9 cellular contexts compared by ENCODE assay signal in genomic region chr12:65656904-65657351, GRCh38.
DNase-seq lines count a peak whose midpoint lies in the region; ATAC-seq lines count a peak whose summit lies in the region.
"Had no signal": no experiment of that assay in that cellular context is flagged by ENCODE, and none has a peak within 500 bp of the region (broad histone marks: within the 10 kb centered on the region; RNA-seq: fewer than 3 reads in every experiment).

No MANE protein-coding gene starts in this region.

- H3K27me3 ChIP-seq in H7 (ENCODE audit: control insufficient read depth, insufficient read depth, low read length): no peaks in the 10 kb centered on the region
- H3K27me3 ChIP-seq: ovary, transverse colon had no signal

- peak overlapping the region; percentile 63 for H3K4me3 Mint-ChIP-seq in natural killer cell treated with Interleukin-12 subunit alpha and Interleukin-12 subunit beta and Interleukin-15 and Interleukin-18, amount 100 ng/mL, for 72 hours

- H3K27me3 Mint-ChIP-seq in natural killer cell treated with Interleukin-12 subunit alpha and Interleukin-12 subunit beta and Interleukin-15 and Interleukin-18, amount 100 ng/mL, for 72 hours: peaks cover 20 to 29% of the 10 kb centered on the region in 2 donors

- H3K4me1 Mint-ChIP-seq in natural killer cell treated with Interleukin-12 subunit alpha and Interleukin-12 subunit beta and Interleukin-15 and Interleukin-18, amount 100 ng/mL, for 72 hours (ENCODE audit: low read depth in 2 of 2): peaks cover 27 to 31% of the 10 kb centered on the region in 2 donors

- H3K36me3 Mint-ChIP-seq in natural killer cell treated with Interleukin-12 subunit alpha and Interleukin-12 subunit beta and Interleukin-15 and Interleukin-18, amount 100 ng/mL, for 72 hours: peaks cover 8% of the 10 kb centered on the region

- DNase-seq in GM03348 (ENCODE audit: low spot score) (peak; percentile 80), LoVo (ENCODE audit: low spot score) (peak; percentile 84), amniotic epithelial cell (ENCODE audit: low read depth) (peak; percentile 91), H7 (no peak)
- DNase-seq in natural killer cell treated with Interleukin-12 subunit alpha and Interleukin-12 subunit beta and Interleukin-15 and Interleukin-18, amount 100 ng/mL, for 72 hours (ENCODE audit: low spot score): no peak
- DNase-seq: ovary, transverse colon had no signal

- no peaks in the 10 kb centered on the region for H3K36me3 ChIP-seq in H7 (replicated peaks; ENCODE audit: control insufficient read depth, insufficient read depth, low read length)
- H3K36me3 ChIP-seq: ovary, transverse colon had no signal

- H3K27ac Mint-ChIP-seq in natural killer cell treated with Interleukin-12 subunit alpha and Interleukin-12 subunit beta and Interleukin-15 and Interleukin-18, amount 100 ng/mL, for 72 hours: peak overlapping the region; percentile 90 to 97

- ATAC-seq in natural killer cell treated with Interleukin-12 subunit alpha and Interleukin-12 subunit beta and Interleukin-15 and Interleukin-18, amount 100 ng/mL, for 72 hours: peak; percentile 89 to 92
- no peak for ATAC-seq in GM21515 (IDR thresholded peaks at IDR 0.05; ENCODE audit: unreplicated experiment)
- no peak for ATAC-seq in HG02623 (IDR thresholded peaks at IDR 0.05; ENCODE audit: unreplicated experiment)

- peaks cover 9% of the 10 kb centered on the region for H3K9me3 Mint-ChIP-seq in natural killer cell treated with Interleukin-12 subunit alpha and Interleukin-12 subunit beta and Interleukin-15 and Interleukin-18, amount 100 ng/mL, for 72 hours

- no peak overlapping the region for H3K4me3 ChIP-seq in H7 (ENCODE audit: insufficient read depth, low read depth, low read length)
- H3K4me3 ChIP-seq: ovary, transverse colon had no signal

Comparison
In these comparisons a context has a peak if more than half of its experiments do, and no peak if none do; other contexts are left out.
1. DNase-seq: peak in GM03348 (single experiment), LoVo (single experiment) and amniotic epithelial cell (single experiment); none in natural killer cell treated with Interleukin-12 subunit alpha and Interleukin-12 subunit beta and Interleukin-15 and Interleukin-18, amount 100 ng/mL, for 72 hours (single experiment) and H7 (single experiment).
2. ATAC-seq: peak in natural killer cell treated with Interleukin-12 subunit alpha and Interleukin-12 subunit beta and Interleukin-15 and Interleukin-18, amount 100 ng/mL, for 72 hours (2 of 2); none in GM21515 (single experiment) and HG02623 (single experiment).